Comparison of ENCODE assay signal across 20 cellular contexts in the genomic region with DNA sequence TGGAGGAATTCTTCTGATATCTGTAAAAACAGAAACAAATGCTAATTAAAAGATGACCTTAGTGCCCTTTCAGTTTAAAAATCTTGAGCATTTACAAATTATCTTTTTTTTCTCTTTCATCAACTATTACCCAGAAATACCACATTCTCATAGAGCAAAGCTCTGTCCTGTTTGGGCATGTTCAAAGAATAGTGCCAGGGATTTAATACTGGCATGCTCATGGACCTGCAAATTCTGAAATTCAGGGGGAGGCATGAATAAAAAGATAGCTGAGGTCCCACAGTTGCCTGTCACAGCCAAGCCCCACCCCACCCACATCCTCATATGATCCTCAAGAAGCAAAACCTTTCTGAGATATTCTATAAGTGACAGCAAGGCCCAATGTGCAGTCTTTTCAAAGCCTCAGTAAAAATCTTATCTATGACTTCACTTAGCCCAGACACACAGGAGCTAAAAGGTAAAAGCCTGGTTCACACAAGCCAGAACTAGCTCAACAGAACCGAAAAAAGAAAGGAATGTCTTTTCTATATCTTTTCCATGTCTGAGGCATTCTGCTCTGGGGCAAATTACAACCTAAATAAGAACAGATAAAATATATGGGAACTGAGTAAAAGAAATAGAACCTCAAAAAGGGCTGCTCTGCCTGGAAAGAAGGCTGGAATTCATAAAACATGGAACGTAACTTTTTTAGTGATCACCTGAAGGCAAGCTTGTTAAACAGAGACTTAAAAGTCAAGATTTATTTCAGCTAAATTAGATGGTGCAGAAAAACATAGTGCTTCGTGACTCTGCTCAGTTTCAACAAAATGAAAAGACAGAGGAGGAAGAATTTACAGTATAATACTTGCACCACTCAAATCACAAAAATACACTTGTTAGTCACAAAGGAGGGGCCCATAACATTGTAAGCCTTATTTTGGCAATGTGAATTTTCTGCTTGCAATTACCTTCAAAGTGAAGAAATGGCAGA. TPM values are rescaled to one million over a fixed set of nuclear protein-coding genes. Genes with fewer than 3 reads are reported as not detected.
DNase-seq lines count a peak whose midpoint lies in the region; ATAC-seq, FAIRE-seq and TF ChIP-seq lines count a peak whose summit lies in the region.
"Had no signal": no experiment of that assay in that cellular context is flagged by ENCODE, and none has a peak within 500 bp of the region (broad histone marks: within the 10 kb centered on the region; RNA-seq: fewer than 3 reads in every experiment).

No MANE protein-coding gene starts in this region.

- H2AK5ac ChIP-seq in mesendoderm (ENCODE audit: low read length): no peak overlapping the region

- H3K4me3 ChIP-seq in HUES48 (ENCODE audit: low read depth, low read length) (no peak overlapping the region), bronchial epithelial cell (ENCODE audit: low read depth, low read length) (no peak overlapping the region), mesendoderm (ENCODE audit: low read length) (no peak overlapping the region), smooth muscle cell (peak overlapping the region; percentile 28), upper lobe of right lung (no peak overlapping the region), HAP-1 (no peak overlapping the region)
- H3K4me3 ChIP-seq: heart right ventricle, right lobe of liver, SJCRH30 had no signal

- H3F3A ChIP-seq in smooth muscle cell (ENCODE audit: low read depth): peaks cover 21% of the 10 kb centered on the region

- no peak overlapping the region for H4K5ac ChIP-seq in mesendoderm (ENCODE audit: low read length)

- H3K9me3 ChIP-seq in HUES48 (ENCODE audit: control insufficient read depth, insufficient read depth, low read length): no peaks in the 10 kb centered on the region
- H3K9me3 ChIP-seq in smooth muscle cell (replicated peaks; ENCODE audit: low read depth): no peaks in the 10 kb centered on the region
- H3K9me3 ChIP-seq in upper lobe of right lung: no peaks in the 10 kb centered on the region
- H3K9me3 ChIP-seq in HAP-1: no peaks in the 10 kb centered on the region
- H3K9me3 ChIP-seq: heart right ventricle, right lobe of liver, SJCRH30 had no signal

- H3K4me1 ChIP-seq in HUES48 (ENCODE audit: control insufficient read depth, insufficient read depth, low read length) (peaks cover 9% of the 10 kb centered on the region), mesendoderm (ENCODE audit: control insufficient read depth, low read depth, low read length) (peaks cover 20% of the 10 kb centered on the region), smooth muscle cell (ENCODE audit: low read depth) (peaks cover 87% of the 10 kb centered on the region), upper lobe of right lung (peaks cover 7% of the 10 kb centered on the region), HAP-1 (peaks cover 61% of the 10 kb centered on the region)
- H3K4me1 ChIP-seq: right lobe of liver, SJCRH30 had no signal

- peak overlapping the region; percentile 36 for H3K4ac ChIP-seq in mesendoderm (ENCODE audit: low read depth, low read length)

- no peak overlapping the region for H3K9ac ChIP-seq in HUES48 (ENCODE audit: low read depth, low read length)
- no peak overlapping the region for H3K9ac ChIP-seq in mesendoderm (ENCODE audit: low read length)
- H3K9ac ChIP-seq in smooth muscle cell (ENCODE audit: low read depth): peak overlapping the region; percentile 29

- DNase-seq in bronchial epithelial cell (ENCODE audit: low read depth) (peak; percentile 78), mesendoderm (no peak), smooth muscle cell (lab: John Stamatoyannopoulos, UW; ENCODE audit: unreplicated experiment) (no peak), NCI-H1092 (lab: John Stamatoyannopoulos, UW) (no peak), upper lobe of right lung (no peak), HAP-1 (ENCODE audit: low spot score in 2 of 2) (no peak), Kasumi-1 (lab: John Stamatoyannopoulos, UW) (no peak)
- DNase-seq: activated T-cell treated with anti-CD3 and anti-CD28 coated beads, Interleukin-2, amount 50 U/mL, for 48 hours; CD8-positive, alpha-beta memory T cell; H7; heart right ventricle; NCI-H1105 treated with DMSO at 0.1 percent for 48 hours; NCI-H2107; NCI-H69; OCI-M1; right lobe of liver; SJCRH30 had no signal

- H3K36me3 ChIP-seq in HUES48 (ENCODE audit: control insufficient read depth, insufficient read depth, low read length): no peaks in the 10 kb centered on the region
- no peaks in the 10 kb centered on the region for H3K36me3 ChIP-seq in bronchial epithelial cell (ENCODE audit: control insufficient read depth, insufficient read depth, low read length)
- no peaks in the 10 kb centered on the region for H3K36me3 ChIP-seq in mesendoderm (ENCODE audit: control insufficient read depth, insufficient read depth, low read length)
- H3K36me3 ChIP-seq in smooth muscle cell (ENCODE audit: low read depth): no peaks in the 10 kb centered on the region
- no peaks in the 10 kb centered on the region for H3K36me3 ChIP-seq in upper lobe of right lung
- H3K36me3 ChIP-seq in HAP-1 (replicated peaks): no peaks in the 10 kb centered on the region
- H3K36me3 ChIP-seq: brain microvascular endothelial cell, heart right ventricle, right lobe of liver, SJCRH30 had no signal

- no peak overlapping the region for H2BK5ac ChIP-seq in mesendoderm (ENCODE audit: low read length)

- peaks cover 28% of the 10 kb centered on the region for H3K27me3 ChIP-seq in HUES48 (ENCODE audit: control insufficient read depth, insufficient read depth, low read length)
- no peaks in the 10 kb centered on the region for H3K27me3 ChIP-seq in bronchial epithelial cell (ENCODE audit: control insufficient read depth, insufficient read depth, low read length)
- H3K27me3 ChIP-seq in mesendoderm (ENCODE audit: insufficient read depth, low read length, poor library complexity): no peaks in the 10 kb centered on the region
- H3K27me3 ChIP-seq in smooth muscle cell (ENCODE audit: low read depth): no peaks in the 10 kb centered on the region
- no peaks in the 10 kb centered on the region for H3K27me3 ChIP-seq in upper lobe of right lung
- no peaks in the 10 kb centered on the region for H3K27me3 ChIP-seq in HAP-1 (ENCODE audit: low read depth)
- H3K27me3 ChIP-seq: brain microvascular endothelial cell, heart right ventricle, right lobe of liver, SJCRH30 had no signal

- peak overlapping the region; percentile 36 for H2BK15ac ChIP-seq in mesendoderm (replicated peaks; ENCODE audit: low read depth)

- no peak overlapping the region for H3K56ac ChIP-seq in mesendoderm (ENCODE audit: low read length)

- intact Hi-C loops in upper lobe of right lung (cut with DNase I): no loop called here

- TF ChIP-seq CTCF in bronchial epithelial cell (IDR thresholded peaks at IDR 0.05; ENCODE audit: insufficient read depth, low read length, severe bottlenecking): no peak
- no peak for TF ChIP-seq CTCF in smooth muscle cell (IDR thresholded peaks at IDR 0.05; ENCODE audit: borderline replicate concordance, insufficient read depth, poor library complexity, severe bottlenecking)
- no peak for TF ChIP-seq CTCF in upper lobe of right lung (IDR thresholded peaks at IDR 0.05)

- peak overlapping the region; percentile 61 for H3K18ac ChIP-seq in mesendoderm (ENCODE audit: low read length)

- H3K79me1 ChIP-seq in mesendoderm (ENCODE audit: low read length): peaks cover 7% of the 10 kb centered on the region

- no peak overlapping the region for H3K23ac ChIP-seq in mesendoderm (ENCODE audit: low read length)

- WGBS in mesendoderm (ENCODE audit: extremely low coverage, insufficient coverage, low lambda C conversion rate): no CpG with 5 or more reads among the region's 3 CpGs
- 28% methylated on average over 3 of the region's 3 CpGs for WGBS in smooth muscle cell (ENCODE audit: low lambda C conversion rate)

- no peak overlapping the region for H4K8ac ChIP-seq in mesendoderm (ENCODE audit: low read depth, low read length)

- H3K79me2 ChIP-seq in mesendoderm (ENCODE audit: control insufficient read depth, insufficient read depth, low read length) (peaks cover 35% of the 10 kb centered on the region), smooth muscle cell (ENCODE audit: low read depth) (peaks cover 69% of the 10 kb centered on the region)

- in situ Hi-C loops in HAP-1 (cut with MboI; ENCODE audit: low sequenced_read_pairs): no loop called here

- H2AFZ ChIP-seq in smooth muscle cell (ENCODE audit: low read depth): no peak overlapping the region

- H3K27ac ChIP-seq in HUES48 (ENCODE audit: low read depth, low read length): peak overlapping the region; percentile 33
- H3K27ac ChIP-seq in mesendoderm (ENCODE audit: low read depth, low read length): peak overlapping the region; percentile 27
- H3K27ac ChIP-seq in smooth muscle cell (ENCODE audit: low read depth): peak overlapping the region; percentile 82
- H3K27ac ChIP-seq in upper lobe of right lung: no peak overlapping the region
- H3K27ac ChIP-seq: brain microvascular endothelial cell, right lobe of liver, SJCRH30 had no signal

- no peaks in the 10 kb centered on the region for H4K20me1 ChIP-seq in smooth muscle cell (ENCODE audit: low read depth)

- H2BK120ac ChIP-seq in mesendoderm (ENCODE audit: low read depth, low read length): peak overlapping the region; percentile 0

- FAIRE-seq in bronchial epithelial cell (lab: Jason Lieb, UNC): no peak

- ATAC-seq in upper lobe of right lung: no peak
- ATAC-seq: activated CD4-positive, CD25-positive, alpha-beta regulatory T cell treated with anti-CD3 and anti-CD28 coated beads, Interleukin-2, amount 50 U/mL, for 24 hours; heart right ventricle; right lobe of liver had no signal

- H3K4me2 ChIP-seq in mesendoderm (ENCODE audit: low read length): no peak overlapping the region
- peak overlapping the region; percentile 80 for H3K4me2 ChIP-seq in smooth muscle cell

RNA-seq across cellular contexts. Expression of gene WLS, which starts 11.0 kb away (rescaled TPM):
- total RNA-seq in bronchial epithelial cell: 34.1 and 39.8 TPM in 2 replicates
- polyA plus RNA-seq in mesendoderm (2013, experiment 1 of 2): 136 TPM
- polyA plus RNA-seq in mesendoderm (2013, experiment 2 of 2): 138 TPM
- total RNA-seq in smooth muscle cell: 92.5 and 112 TPM in 2 replicates
- polyA plus RNA-seq in smooth muscle cell: 58.1 and 93.2 TPM in 2 replicates
- total RNA-seq in upper lobe of right lung: 89.8 TPM
- total RNA-seq: CD8-positive, alpha-beta memory T cell had no signal
- polyA plus RNA-seq: CD8-positive, alpha-beta memory T cell had no signal
